13 cellular contexts compared by ENCODE assay signal in the genomic region with DNA sequence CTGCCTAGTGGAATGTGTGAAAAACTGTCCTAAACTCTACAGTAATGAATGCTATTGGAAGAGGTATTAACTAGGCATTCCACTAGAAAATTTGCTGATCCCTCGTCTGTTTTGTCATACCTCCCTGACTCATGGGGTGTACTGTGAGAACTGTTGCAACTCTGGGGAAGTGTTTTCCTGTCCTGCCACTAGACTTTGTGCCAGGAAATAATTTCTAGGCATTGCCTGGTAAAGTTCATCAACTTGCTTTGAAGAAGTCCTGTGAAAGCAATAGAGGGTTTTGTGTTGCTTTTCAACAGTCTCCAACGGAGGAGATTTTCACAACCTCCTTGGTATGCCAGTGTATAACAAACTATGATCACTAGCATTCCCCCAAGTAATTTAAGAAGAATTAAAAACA.
DNase-seq lines count a peak whose midpoint lies in the region; ATAC-seq and TF ChIP-seq lines count a peak whose summit lies in the region.
"Had no signal": no experiment of that assay in that cellular context is flagged by ENCODE, and none has a peak within 500 bp of the region (broad histone marks: within the 10 kb centered on the region; RNA-seq: fewer than 3 reads in every experiment).

No MANE protein-coding gene starts in this region.

- peaks cover 50% of the 10 kb centered on the region for H3K4me1 Mint-ChIP-seq in osteocyte (ENCODE audit: unreplicated experiment)
- H3K4me1 Mint-ChIP-seq: memory B cell had no signal

- peak; percentile 93 for DNase-seq in AG10803 (ENCODE audit: low read depth)
- peak; percentile 89 for DNase-seq in fibroblast of pulmonary artery (ENCODE audit: low read depth)
- DNase-seq in osteocyte (ENCODE audit: extremely low spot score, unreplicated experiment): no peak
- no peak for DNase-seq in NCI-H1092 treated with DMSO at 0.1 percent for 48 hours (lab: John Stamatoyannopoulos, UW)
- DNase-seq in activated CD4-positive, alpha-beta T cell treated with anti-CD3 and anti-CD28 coated beads, Interleukin-2, amount 50 U/mL, for 1 hour: no peak
- no peak for DNase-seq in activated CD4-positive, alpha-beta T cell treated with anti-CD3 and anti-CD28 coated beads for 48 hours
- DNase-seq: activated CD4-positive, alpha-beta memory T cell treated with anti-CD3 and anti-CD28 coated beads, Interleukin-2, amount 10 ng/mL, durations not matched to agents 7 days and 5 days; CD8-positive, alpha-beta T cell; central memory CD4-positive, alpha-beta T cell; stimulated activated CD4-positive, alpha-beta T cell treated with anti-CD3 and anti-CD28 coated beads, Interleukin-2, amount 100 ng/mL, for 24 hours had no signal

- H3K4me3 Mint-ChIP-seq in osteocyte (ENCODE audit: unreplicated experiment): no peak overlapping the region
- H3K4me3 Mint-ChIP-seq: activated CD4-positive, alpha-beta memory T cell treated with anti-CD3 and anti-CD28 coated beads, Interleukin-2, amount 10 ng/mL, durations not matched to agents 7 days and 5 days; CD8-positive, alpha-beta T cell; memory B cell had no signal

- TF ChIP-seq CTCF in AG10803 (conservative IDR thresholded peaks at IDR 0.05; ENCODE audit: low read length): no peak
- TF ChIP-seq CTCF in fibroblast of pulmonary artery (IDR thresholded peaks at IDR 0.05; ENCODE audit: low read length, missing control alignments): no peak
- no peak for TF ChIP-seq CTCF in osteocyte (IDR thresholded peaks at IDR 0.05)

- H3K4me3 ChIP-seq in AG10803 (ENCODE audit: low read length) (no peak overlapping the region), fibroblast of pulmonary artery (replicated peaks; ENCODE audit: low read depth, low read length) (no peak overlapping the region)

- peak; percentile 38 for ATAC-seq in SK-N-SH treated with all-trans-retinoic acid at 6 μM for 48 hours
- ATAC-seq in activated CD4-positive, CD25-positive, alpha-beta regulatory T cell treated with anti-CD3 and anti-CD28 coated beads, Interleukin-2, amount 50 U/mL, for 24 hours: no peak
- ATAC-seq: CD8-positive, alpha-beta T cell had no signal

- H3K27me3 Mint-ChIP-seq in osteocyte (ENCODE audit: unreplicated experiment): no peaks in the 10 kb centered on the region

- peaks cover 5% of the 10 kb centered on the region for H3K9me3 Mint-ChIP-seq in osteocyte (ENCODE audit: unreplicated experiment)
- H3K9me3 Mint-ChIP-seq: activated CD4-positive, alpha-beta memory T cell treated with anti-CD3 and anti-CD28 coated beads, Interleukin-2, amount 10 ng/mL, durations not matched to agents 7 days and 5 days had no signal

- H3K36me3 Mint-ChIP-seq in osteocyte (ENCODE audit: unreplicated experiment): no peaks in the 10 kb centered on the region
- H3K36me3 Mint-ChIP-seq: CD8-positive, alpha-beta T cell; memory B cell had no signal

- H3K27ac Mint-ChIP-seq in osteocyte (ENCODE audit: unreplicated experiment): peak overlapping the region; percentile 76
- H3K27ac Mint-ChIP-seq: activated CD4-positive, alpha-beta memory T cell treated with anti-CD3 and anti-CD28 coated beads, Interleukin-2, amount 10 ng/mL, durations not matched to agents 7 days and 5 days; CD8-positive, alpha-beta T cell; memory B cell had no signal

TF ChIP-seq in SK-N-SH treated with all-trans-retinoic acid at 6 μM for 48 hours, 23 proteins besides CTCF, POLR2A, EP300 and RAD21:
- TF ChIP-seq SNAI2 (CRISPR knock-in tag; IDR thresholded peaks at IDR 0.05) (0 out of 2 replicates have a peak, but pooled peaks have one; percentile 45), ZFP3 (CRISPR knock-in tag; IDR thresholded peaks at IDR 0.05) (0 out of 2 replicates have a peak, but pooled peaks have one; percentile 0), ISL1 (CRISPR knock-in tag; IDR thresholded peaks at IDR 0.05) (peak; percentile 48)
- TF ChIP-seq, protein P1, sequence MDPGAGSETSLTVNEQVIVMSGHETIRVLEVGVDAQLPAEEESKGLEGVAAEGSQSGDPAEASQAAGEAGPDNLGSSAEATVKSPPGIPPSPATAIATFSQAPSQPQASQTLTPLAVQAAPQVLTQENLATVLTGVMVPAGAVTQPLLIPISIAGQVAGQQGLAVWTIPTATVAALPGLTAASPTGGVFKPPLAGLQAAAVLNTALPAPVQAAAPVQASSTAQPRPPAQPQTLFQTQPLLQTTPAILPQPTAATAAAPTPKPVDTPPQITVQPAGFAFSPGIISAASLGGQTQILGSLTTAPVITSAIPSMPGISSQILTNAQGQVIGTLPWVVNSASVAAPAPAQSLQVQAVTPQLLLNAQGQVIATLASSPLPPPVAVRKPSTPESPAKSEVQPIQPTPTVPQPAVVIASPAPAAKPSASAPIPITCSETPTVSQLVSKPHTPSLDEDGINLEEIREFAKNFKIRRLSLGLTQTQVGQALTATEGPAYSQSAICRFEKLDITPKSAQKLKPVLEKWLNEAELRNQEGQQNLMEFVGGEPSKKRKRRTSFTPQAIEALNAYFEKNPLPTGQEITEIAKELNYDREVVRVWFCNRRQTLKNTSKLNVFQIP (CRISPR knock-in tag; IDR thresholded peaks at IDR 0.05; ENCODE audit: borderline replicate concordance, low read depth): no peak

Comparison
In these comparisons a context has a peak if more than half of its experiments do, and no peak if none do; other contexts are left out.
1. DNase-seq: peak in AG10803 (single experiment) and fibroblast of pulmonary artery (single experiment); none in osteocyte (single experiment), NCI-H1092 treated with DMSO at 0.1 percent for 48 hours (single experiment), activated CD4-positive, alpha-beta T cell treated with anti-CD3 and anti-CD28 coated beads, Interleukin-2, amount 50 U/mL, for 1 hour (single experiment) and activated CD4-positive, alpha-beta T cell treated with anti-CD3 and anti-CD28 coated beads for 48 hours (single experiment).